In genomic region chr5:153543959-153544470, GRCh38 we compare ENCODE assay signal across 27 cellular contexts. TPM values are rescaled to one million over a fixed set of nuclear protein-coding genes. Genes with fewer than 3 reads are reported as not detected.
"Had no signal": no experiment of that assay in that cellular context is flagged by ENCODE, and none has a peak within 500 bp of the region (broad histone marks: within the 10 kb centered on the region; RNA-seq: fewer than 3 reads in every experiment).

No MANE protein-coding gene starts in this region.

- H3K36me3 Mint-ChIP-seq: activated naive CD4-positive, alpha-beta T cell treated with anti-CD3 and anti-CD28 coated beads, Interleukin-2, amount 50 U/mL, for 72 hours; memory B cell; T-cell had no signal

- H3K4me3 Mint-ChIP-seq: activated CD4-positive, alpha-beta T cell treated with anti-CD3 and anti-CD28 coated beads, Interleukin-2, amount 10 ng/mL, durations not matched to agents 7 days and 5 days; activated CD8-positive, alpha-beta T cell treated with anti-CD3 and anti-CD28 coated beads for 36 hours; central memory CD8-positive, alpha-beta T cell; memory B cell; nephron progenitor cell; stimulated activated naive CD8-positive, alpha-beta T cell treated with anti-CD3 and anti-CD28 coated beads, Interleukin-15, Interleukin-2, amounts not matched to agents 100 ng/mL and 50 ng/mL, for 24 hours; T-cell; T-helper 2 cell treated with Interferon-gamma antibody and Interleukin-4, amounts not matched to agents 5 μg/mL and 100 μg/mL, for 36 hours had no signal

- H3K4me3 ChIP-seq: ascending aorta, breast epithelium, esophagus muscularis mucosa, gastroesophageal sphincter, mucosa of descending colon, thyroid gland had no signal

- H3K4me1 Mint-ChIP-seq: activated CD4-positive, alpha-beta T cell treated with anti-CD3 and anti-CD28 coated beads, Interleukin-2, amount 10 ng/mL, durations not matched to agents 7 days and 5 days; central memory CD8-positive, alpha-beta T cell; memory B cell; nephron progenitor cell; T-cell had no signal

- H3K27ac Mint-ChIP-seq: activated CD4-positive, alpha-beta T cell treated with anti-CD3 and anti-CD28 coated beads, Interleukin-2, amount 10 ng/mL, durations not matched to agents 7 days and 5 days; activated CD8-positive, alpha-beta T cell treated with anti-CD3 and anti-CD28 coated beads for 36 hours; activated naive CD4-positive, alpha-beta T cell treated with anti-CD3 and anti-CD28 coated beads, Interleukin-2, amount 50 U/mL, for 72 hours; memory B cell; nephron progenitor cell; stimulated activated naive CD8-positive, alpha-beta T cell treated with anti-CD3 and anti-CD28 coated beads, Interleukin-15, Interleukin-2, amounts not matched to agents 100 ng/mL and 50 ng/mL, for 24 hours; T-cell; T-helper 2 cell treated with Interferon-gamma antibody and Interleukin-4, amounts not matched to agents 5 μg/mL and 100 μg/mL, for 36 hours had no signal

- H3K27me3 Mint-ChIP-seq: activated CD4-positive, alpha-beta T cell treated with anti-CD3 and anti-CD28 coated beads, Interleukin-2, amount 10 ng/mL, durations not matched to agents 7 days and 5 days; memory B cell; stimulated activated naive CD8-positive, alpha-beta T cell treated with anti-CD3 and anti-CD28 coated beads, Interleukin-15, Interleukin-2, amounts not matched to agents 100 ng/mL and 50 ng/mL, for 24 hours; T-cell had no signal

- DNase-seq: activated CD4-positive, alpha-beta T cell treated with anti-CD3 and anti-CD28 coated beads, Interleukin-2, amount 10 ng/mL, durations not matched to agents 7 days and 5 days; activated CD4-positive, CD25-positive, alpha-beta regulatory T cell treated with anti-CD3 and anti-CD28 coated beads, Interleukin-2, amount 50 U/mL, for 72 hours; activated CD8-positive, alpha-beta T cell treated with anti-CD3 and anti-CD28 coated beads for 36 hours; activated gamma-delta T cell treated with Interleukin-2 at 50 U/mL for 16 hours; effector memory CD4-positive, alpha-beta T cell; head of caudate nucleus; left colon; mucosa of descending colon; nephron progenitor cell; nucleus accumbens; retina; stimulated activated CD4-positive, alpha-beta T cell treated with anti-CD3 and anti-CD28 coated beads, Interleukin-4, amount 100 ng/mL, for 24 hours; substantia nigra; T-cell; thyroid gland; WERI-Rb-1 had no signal

- H3K9me3 Mint-ChIP-seq: activated CD4-positive, alpha-beta T cell treated with anti-CD3 and anti-CD28 coated beads, Interleukin-2, amount 10 ng/mL, durations not matched to agents 7 days and 5 days; nephron progenitor cell; T-helper 2 cell treated with Interferon-gamma antibody and Interleukin-4, amounts not matched to agents 5 μg/mL and 100 μg/mL, for 36 hours had no signal

- ATAC-seq: activated CD8-positive, alpha-beta T cell treated with anti-CD3 and anti-CD28 coated beads for 36 hours; gastroesophageal sphincter; left colon; mucosa of descending colon; T-cell had no signal

RNA-seq across cellular contexts. Expression of gene GRIA1, which starts 53.5 kb away (rescaled TPM):
- total RNA-seq: activated CD4-positive, alpha-beta T cell treated with anti-CD3 and anti-CD28 coated beads, Interleukin-2, amount 10 ng/mL, durations not matched to agents 7 days and 5 days; activated CD8-positive, alpha-beta T cell treated with anti-CD3 and anti-CD28 coated beads for 36 hours; activated naive CD4-positive, alpha-beta T cell treated with anti-CD3 and anti-CD28 coated beads, Interleukin-2, amount 50 U/mL, for 72 hours; dermis microvascular lymphatic vessel endothelial cell; T-cell; ureter had no signal
